Comparison of ENCODE assay signal across 8 cellular contexts in the genomic region with DNA sequence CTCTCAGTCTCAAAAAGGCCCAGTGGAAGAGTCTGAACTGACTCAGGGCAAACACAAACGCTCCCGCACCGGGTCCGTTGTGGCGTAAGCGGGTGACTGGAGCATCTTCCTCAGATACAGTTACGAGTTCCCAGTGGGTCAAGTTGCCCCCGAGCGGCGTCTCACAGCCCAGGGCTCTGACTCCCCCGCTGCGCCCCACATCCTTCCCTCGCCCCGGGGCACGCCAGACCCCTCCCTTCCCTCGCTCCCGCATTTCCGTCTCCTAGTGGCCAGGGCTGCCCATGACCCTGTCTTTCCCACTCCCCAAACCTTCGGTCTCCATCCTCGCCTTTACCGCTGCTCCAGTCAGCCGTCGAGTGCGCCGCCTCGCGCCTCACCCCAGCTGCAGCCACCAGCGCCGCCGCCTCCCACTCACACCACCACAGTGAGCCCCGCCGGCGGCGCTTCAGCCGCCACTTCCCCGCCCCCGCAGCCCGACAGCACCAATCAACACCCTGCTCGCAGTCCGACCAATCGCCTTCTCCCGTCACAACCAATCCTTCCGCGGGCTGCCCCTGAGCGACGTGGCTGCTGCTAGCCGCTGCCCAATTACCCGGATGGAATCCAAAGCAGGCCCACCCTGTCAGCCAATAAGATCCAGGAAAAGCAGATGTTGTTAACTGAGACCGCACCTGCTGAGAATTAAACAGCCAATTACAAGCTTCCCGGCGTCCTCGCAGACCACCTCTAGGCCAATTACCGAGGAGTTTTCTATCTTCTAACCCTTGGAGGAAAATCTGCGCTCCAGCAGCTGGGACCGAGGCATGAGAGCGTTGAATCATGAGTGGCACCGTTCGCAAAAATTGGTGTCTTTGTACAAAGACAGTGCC. TPM values are rescaled to one million over a fixed set of nuclear protein-coding genes. Genes with fewer than 3 reads are reported as not detected.
DNase-seq lines count a peak whose midpoint lies in the region; ATAC-seq and TF ChIP-seq lines count a peak whose summit lies in the region.

A gene with protein sequence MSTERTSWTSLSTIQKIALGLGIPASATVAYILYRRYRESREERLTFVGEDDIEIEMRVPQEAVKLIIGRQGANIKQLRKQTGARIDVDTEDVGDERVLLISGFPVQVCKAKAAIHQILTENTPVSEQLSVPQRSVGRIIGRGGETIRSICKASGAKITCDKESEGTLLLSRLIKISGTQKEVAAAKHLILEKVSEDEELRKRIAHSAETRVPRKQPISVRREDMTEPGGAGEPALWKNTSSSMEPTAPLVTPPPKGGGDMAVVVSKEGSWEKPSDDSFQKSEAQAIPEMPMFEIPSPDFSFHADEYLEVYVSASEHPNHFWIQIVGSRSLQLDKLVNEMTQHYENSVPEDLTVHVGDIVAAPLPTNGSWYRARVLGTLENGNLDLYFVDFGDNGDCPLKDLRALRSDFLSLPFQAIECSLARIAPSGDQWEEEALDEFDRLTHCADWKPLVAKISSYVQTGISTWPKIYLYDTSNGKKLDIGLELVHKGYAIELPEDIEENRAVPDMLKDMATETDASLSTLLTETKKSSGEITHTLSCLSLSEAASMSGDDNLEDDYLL (minus strand): TSS at position 430 of the 869 bp plus-strand sequence. CDS start 7,478 bp downstream, outside the sequence.

- intact Hi-C loops in head of caudate nucleus (cut with DNase I) (loop anchor here (2.0 kb wide), 1 partner anchor 48 kb away; a partner anchor contains a TSS), thyroid gland (cut with DNase I) (no loop called here)

- no peaks in the 10 kb centered on the region for H3K27me3 ChIP-seq in thyroid gland

- H3K27ac ChIP-seq in thyroid gland: peak within 1 kb of the TSS in 1 of 3 donors; percentile 5

- ATAC-seq in HG02610 (IDR thresholded peaks at IDR 0.05; ENCODE audit: unreplicated experiment): peak; percentile 93

- H3K9me3 ChIP-seq in thyroid gland: no peaks in the 10 kb centered on the region

- peaks cover 30% of the 10 kb centered on the region for H3K4me1 Mint-ChIP-seq in activated naive CD8-positive, alpha-beta T cell (ENCODE audit: low read depth)
- peaks cover 14% of the 10 kb centered on the region for H3K4me1 Mint-ChIP-seq in osteocyte (ENCODE audit: unreplicated experiment)

- H3K9me3 Mint-ChIP-seq in activated naive CD8-positive, alpha-beta T cell (ENCODE audit: low read depth): no peaks in the 10 kb centered on the region
- no peaks in the 10 kb centered on the region for H3K9me3 Mint-ChIP-seq in osteocyte (ENCODE audit: unreplicated experiment)

- peak within 1 kb of the TSS; percentile 76 for H3K27ac Mint-ChIP-seq in activated naive CD8-positive, alpha-beta T cell
- peak within 1 kb of the TSS; percentile 76 for H3K27ac Mint-ChIP-seq in osteocyte (ENCODE audit: unreplicated experiment)

- no peaks in the 10 kb centered on the region for H3K36me3 ChIP-seq in thyroid gland

- 1% methylated on average over 56 to 58 of the region's 58 CpGs for WGBS in thyroid gland, 2 donors

- H3K4me3 Mint-ChIP-seq in activated naive CD8-positive, alpha-beta T cell: peak within 1 kb of the TSS; percentile 99
- peak within 1 kb of the TSS; percentile 95 for H3K4me3 Mint-ChIP-seq in osteocyte (ENCODE audit: unreplicated experiment)

- H3K27me3 Mint-ChIP-seq in activated naive CD8-positive, alpha-beta T cell: no peaks in the 10 kb centered on the region
- peaks cover 8% of the 10 kb centered on the region for H3K27me3 Mint-ChIP-seq in osteocyte (ENCODE audit: unreplicated experiment)

- H3K36me3 Mint-ChIP-seq in activated naive CD8-positive, alpha-beta T cell: peaks cover 3% of the 10 kb centered on the region
- H3K36me3 Mint-ChIP-seq in osteocyte (ENCODE audit: unreplicated experiment): no peaks in the 10 kb centered on the region

- peak within 1 kb of the TSS; percentile 62 to 84 (median 74) for H3K4me3 ChIP-seq in thyroid gland (replicated peaks in 1 of 3)

- DNase-seq in GM10266 (ENCODE audit: extremely low spot score): peak; percentile 99
- DNase-seq in NCI-H1092 (lab: John Stamatoyannopoulos, UW): peak; percentile 99
- DNase-seq in SKM-1 (lab: John Stamatoyannopoulos, UW; ENCODE audit: unreplicated experiment): peak; percentile 99
- DNase-seq in head of caudate nucleus: peak; percentile 95 to 99 (median 98)
- DNase-seq in osteocyte (ENCODE audit: extremely low spot score, unreplicated experiment): peak; percentile 99
- peak; percentile 99 for DNase-seq in thyroid gland

- peak; percentile 59 for TF ChIP-seq CTCF in GM10266 (IDR thresholded peaks at IDR 0.05; ENCODE audit: control insufficient read depth, insufficient read depth, low read depth, missing control alignments)
- TF ChIP-seq CTCF in osteocyte (IDR thresholded peaks at IDR 0.05): peak; percentile 42
- TF ChIP-seq CTCF in thyroid gland (IDR thresholded peaks at IDR 0.05): peak in 3 of 6 experiments; percentile 20 to 35 (median 33)

- H3K4me1 ChIP-seq in thyroid gland: peaks cover 0 to 7% of the 10 kb centered on the region in 2 donors

- TF ChIP-seq POLR2A in thyroid gland (IDR thresholded peaks at IDR 0.05): peak in 1 of 2 donors; percentile 81

RNA-seq across cellular contexts. Expression of the gene that starts here (rescaled TPM):
- total RNA-seq in osteocyte (3.0 and 3.6 TPM in 2 replicates), thyroid gland (10 to 100 TPM; 10.8 to 17.1 (median 13.1) TPM)
